ENCODE assay signal across 13 cellular contexts in genomic region chr17:77456951-77457548, GRCh38.
DNase-seq lines count a peak whose midpoint lies in the region; ATAC-seq, FAIRE-seq and TF ChIP-seq lines count a peak whose summit lies in the region.
"Had no signal": no experiment of that assay in that cellular context is flagged by ENCODE, and none has a peak within 500 bp of the region (broad histone marks: within the 10 kb centered on the region; RNA-seq: fewer than 3 reads in every experiment).

No MANE protein-coding gene starts in this region.

- peak; percentile 70 for DNase-seq in CD1c-positive myeloid dendritic cell (ENCODE audit: extremely low spot score)
- no peak for DNase-seq in GM18507 (ENCODE audit: extremely low spot score, insufficient read length, low read depth)
- DNase-seq in activated naive CD8-positive, alpha-beta T cell treated with anti-CD3 and anti-CD28 coated beads, Interleukin-2, amount 10 ng/mL, durations not matched to agents 7 days and 5 days = peak; percentile 62
- no peak for DNase-seq in nephron progenitor cell
- no peak for DNase-seq in activated CD4-positive, CD25-positive, alpha-beta regulatory T cell treated with anti-CD3 and anti-CD28 coated beads, Interleukin-2, amount 50 U/mL, for 72 hours
- no peak for DNase-seq in AML-193 (lab: John Stamatoyannopoulos, UW)
- DNase-seq: kidney, NCI-H1694, thyroid gland had no signal

- peak; percentile 21 for FAIRE-seq in GM18507 (lab: Jason Lieb, UNC)
- FAIRE-seq: D721Med, endometrium, kidney had no signal

- peak overlapping the region; percentile 99 for H3K4me3 Mint-ChIP-seq in activated naive CD8-positive, alpha-beta T cell treated with anti-CD3 and anti-CD28 coated beads, Interleukin-2, amount 10 ng/mL, durations not matched to agents 7 days and 5 days
- no peak overlapping the region for H3K4me3 Mint-ChIP-seq in nephron progenitor cell

- POLR2A ChIA-PET in activated naive CD8-positive, alpha-beta T cell treated with anti-CD3 and anti-CD28 coated beads, Interleukin-2, amount 10 ng/mL, durations not matched to agents 7 days and 5 days (lab: Charles Lee) = interaction anchor here (0.8 to 7.5 kb wide), 8 partner anchors 9 to 82 kb away, joined by 3 to 123 read pairs (median 4); no protein-coding TSS in a partner anchor

- peaks cover 63% of the 10 kb centered on the region for H3K4me1 Mint-ChIP-seq in activated naive CD8-positive, alpha-beta T cell treated with anti-CD3 and anti-CD28 coated beads, Interleukin-2, amount 10 ng/mL, durations not matched to agents 7 days and 5 days
- peaks cover 92% of the 10 kb centered on the region for H3K4me1 Mint-ChIP-seq in nephron progenitor cell

- H3K36me3 Mint-ChIP-seq in activated naive CD8-positive, alpha-beta T cell treated with anti-CD3 and anti-CD28 coated beads, Interleukin-2, amount 10 ng/mL, durations not matched to agents 7 days and 5 days = peaks cover 42% of the 10 kb centered on the region
- no peaks in the 10 kb centered on the region for H3K36me3 Mint-ChIP-seq in nephron progenitor cell (ENCODE audit: low read depth)

- H3K27me3 Mint-ChIP-seq in activated naive CD8-positive, alpha-beta T cell treated with anti-CD3 and anti-CD28 coated beads, Interleukin-2, amount 10 ng/mL, durations not matched to agents 7 days and 5 days = no peaks in the 10 kb centered on the region
- no peaks in the 10 kb centered on the region for H3K27me3 Mint-ChIP-seq in nephron progenitor cell (ENCODE audit: low read depth, poor library complexity)

- ATAC-seq in activated naive CD8-positive, alpha-beta T cell treated with anti-CD3 and anti-CD28 coated beads, Interleukin-2, amount 10 ng/mL, durations not matched to agents 7 days and 5 days (ENCODE audit: low read depth) = no peak
- ATAC-seq in HG02763 (IDR thresholded peaks at IDR 0.05; ENCODE audit: unreplicated experiment) (no peak), GM21576 (IDR thresholded peaks at IDR 0.05; ENCODE audit: unreplicated experiment) (no peak)

- H3K9me3 Mint-ChIP-seq in activated naive CD8-positive, alpha-beta T cell treated with anti-CD3 and anti-CD28 coated beads, Interleukin-2, amount 10 ng/mL, durations not matched to agents 7 days and 5 days = no peaks in the 10 kb centered on the region
- H3K9me3 Mint-ChIP-seq in nephron progenitor cell = no peaks in the 10 kb centered on the region

- H3K27ac Mint-ChIP-seq in activated naive CD8-positive, alpha-beta T cell treated with anti-CD3 and anti-CD28 coated beads, Interleukin-2, amount 10 ng/mL, durations not matched to agents 7 days and 5 days = peak overlapping the region; percentile 94
- H3K27ac Mint-ChIP-seq in nephron progenitor cell = peak overlapping the region; percentile 83

- TF ChIP-seq CTCF in nephron progenitor cell (IDR thresholded peaks at IDR 0.05) = no peak

Comparison
In these comparisons a context has a peak if more than half of its experiments do, and no peak if none do; other contexts are left out.
1. DNase-seq: peak in CD1c-positive myeloid dendritic cell (single experiment) and activated naive CD8-positive, alpha-beta T cell treated with anti-CD3 and anti-CD28 coated beads, Interleukin-2, amount 10 ng/mL, durations not matched to agents 7 days and 5 days (single experiment); none in GM18507 (single experiment), nephron progenitor cell (single experiment), activated CD4-positive, CD25-positive, alpha-beta regulatory T cell treated with anti-CD3 and anti-CD28 coated beads, Interleukin-2, amount 50 U/mL, for 72 hours (single experiment) and AML-193 (0 of 2).